11 cellular contexts compared by ENCODE assay signal in the genomic region with DNA sequence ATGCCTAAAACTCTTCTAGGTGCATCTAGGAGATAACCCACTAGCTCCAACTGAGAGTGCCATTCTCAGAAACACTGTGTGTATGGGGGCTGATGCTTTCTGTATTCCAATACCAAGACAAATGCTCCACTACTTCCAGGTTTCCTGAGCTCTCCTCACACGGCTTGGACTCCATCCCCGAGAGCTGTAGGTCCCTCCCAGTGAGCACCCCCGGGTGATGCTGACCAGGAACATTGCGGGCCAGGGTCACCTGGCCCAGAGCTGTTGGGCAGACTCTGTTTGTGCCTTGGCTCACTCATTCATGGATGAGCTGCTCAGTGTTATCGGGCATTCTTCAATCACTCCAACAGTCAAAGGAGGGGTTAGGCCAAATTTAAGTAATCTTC. TPM values are rescaled to one million over a fixed set of nuclear protein-coding genes. Genes with fewer than 3 reads are reported as not detected.
DNase-seq lines count a peak whose midpoint lies in the region; ATAC-seq, FAIRE-seq and TF ChIP-seq lines count a peak whose summit lies in the region.
"Had no signal": no experiment of that assay in that cellular context is flagged by ENCODE, and none has a peak within 500 bp of the region (broad histone marks: within the 10 kb centered on the region; RNA-seq: fewer than 3 reads in every experiment).

No MANE protein-coding gene starts in this region.

- no peaks in the 10 kb centered on the region for H3K27me3 ChIP-seq in left ventricle myocardium inferior (ENCODE audit: low read depth)
- H3K27me3 ChIP-seq in endothelial cell of umbilical vein (ENCODE audit: control insufficient read depth in 2 of 2, insufficient read depth in 2 of 2, low read length in 2 of 2), result no peaks in the 10 kb centered on the region
- H3K27me3 ChIP-seq: cardiac muscle cell had no signal

- FAIRE-seq in endothelial cell of umbilical vein (lab: Jason Lieb, UNC), result no peak

- no peaks in the 10 kb centered on the region for H4K20me1 ChIP-seq in endothelial cell of umbilical vein (replicated peaks; ENCODE audit: control insufficient read depth, extremely low read depth, insufficient read depth, low read length)

- no peak for ATAC-seq in Right ventricle myocardium superior (ENCODE audit: poor library complexity)
- ATAC-seq in omental fat pad (ENCODE audit: low FRiP score), result peak; percentile 31

- peaks cover 8% of the 10 kb centered on the region for H3K79me2 ChIP-seq in endothelial cell of umbilical vein (ENCODE audit: control insufficient read depth, insufficient read depth, low read length)

- H3K9ac ChIP-seq in endothelial cell of umbilical vein (replicated peaks; ENCODE audit: extremely low read depth, insufficient read depth, low read length), result no peak overlapping the region

- dilution Hi-C loops in endothelial cell of umbilical vein (cut with MboI; ENCODE audit: extremely low pct_ligation_motif_present, low sequenced_read_pairs), result no loop called here

- no peak for TF ChIP-seq POLR2A in endothelial cell of umbilical vein (IDR thresholded peaks at IDR 0.05; ENCODE audit: low read depth, low read length)

- H3K9me3 ChIP-seq in left ventricle myocardium inferior (replicated peaks), result no peaks in the 10 kb centered on the region
- no peaks in the 10 kb centered on the region for H3K9me3 ChIP-seq in endothelial cell of umbilical vein (replicated peaks; ENCODE audit: control insufficient read depth, insufficient read depth, low read length)

- TF ChIP-seq CTCF in left ventricle myocardium inferior (IDR thresholded peaks at IDR 0.05; ENCODE audit: borderline replicate concordance) (no peak), endothelial cell of umbilical vein (IDR thresholded peaks at IDR 0.05; ENCODE audit: extremely low read depth in 1 of 2, insufficient read depth in 1 of 2, low read depth in 1 of 2, low read length in 2 of 2) (no peak), omental fat pad (IDR thresholded peaks at IDR 0.05) (no peak)

- intact Hi-C loops in left ventricle myocardium inferior (cut with micrococcal nuclease), result no loop called here
- intact Hi-C loops in Right ventricle myocardium superior (cut with DNase I), result no loop called here
- intact Hi-C loops in endothelial cell of umbilical vein (cut with micrococcal nuclease), result no loop called here

- H3K27ac ChIP-seq in left ventricle myocardium inferior (replicated peaks) (peak overlapping the region; percentile 100), endothelial cell of umbilical vein (ENCODE audit: insufficient read depth, low read depth, low read length) (peak overlapping the region; percentile 37)
- H3K27ac ChIP-seq: cardiac muscle cell had no signal

- POLR2A ChIA-PET in endothelial cell of umbilical vein (lab: Charles Lee), result interaction anchor here (1.1 kb wide), 1 partner anchor 13 kb away, joined by 4 read pairs; no protein-coding TSS in a partner anchor

- no TSS peak for BruUV-seq in endothelial cell of umbilical vein (replicated peaks; lab: Mats Ljungman, UMichigan)

- CTCF ChIA-PET in endothelial cell of umbilical vein (lab: Charles Lee), result interaction anchor here (1.2 to 3.1 kb wide), 11 partner anchors 12 to 90 kb away, joined by 3 to 15 read pairs (median 4); no protein-coding TSS in a partner anchor

- no peaks in the 10 kb centered on the region for H3K9me1 ChIP-seq in endothelial cell of umbilical vein (replicated peaks; ENCODE audit: control insufficient read depth, extremely low read depth, insufficient read depth, low read length)

- no peak overlapping the region for H3K4me3 ChIP-seq in left ventricle myocardium inferior
- no peak overlapping the region for H3K4me3 ChIP-seq in endothelial cell of umbilical vein (replicated peaks in 1 of 3; ENCODE audit: insufficient read depth in 1 of 3, low read depth in 1 of 3, low read length in 3 of 3)
- H3K4me3 ChIP-seq: cardiac muscle cell had no signal

- H3K36me3 ChIP-seq in left ventricle myocardium inferior, result no peaks in the 10 kb centered on the region
- H3K36me3 ChIP-seq in endothelial cell of umbilical vein (ENCODE audit: control insufficient read depth in 2 of 2, extremely low read depth in 1 of 2, insufficient read depth in 2 of 2, low read length in 2 of 2), result no peaks in the 10 kb centered on the region
- H3K36me3 ChIP-seq: cardiac muscle cell had no signal

- H2AFZ ChIP-seq in endothelial cell of umbilical vein (ENCODE audit: low read depth, low read length), result no peak overlapping the region

- peaks cover 100% of the 10 kb centered on the region for H3K4me1 ChIP-seq in left ventricle myocardium inferior
- peaks cover 46% of the 10 kb centered on the region for H3K4me1 ChIP-seq in endothelial cell of umbilical vein (ENCODE audit: control insufficient read depth, extremely low read depth, insufficient read depth, low read length)

- no peak for DNase-seq in left ventricle myocardium inferior
- DNase-seq in Right ventricle myocardium superior, result no peak
- no peak for DNase-seq in endothelial cell of umbilical vein (ENCODE audit: low read depth, low spot score)
- DNase-seq in omental fat pad (ENCODE audit: low spot score), result no peak
- DNase-seq in NCI-H1930 (lab: John Stamatoyannopoulos, UW), result no peak
- no peak for DNase-seq in HuH-7 (ENCODE audit: low spot score)
- no peak for DNase-seq in amygdala (lab: John Stamatoyannopoulos, UW)
- no peak for DNase-seq in NCI-H69 (lab: John Stamatoyannopoulos, UW)
- DNase-seq: NCI-H1436 treated with DMSO at 0.1 percent for 48 hours; stimulated activated naive CD4-positive, alpha-beta T cell treated with Interleukin-2 at 50 U/mL for 16 hours had no signal

- H3K4me2 ChIP-seq in endothelial cell of umbilical vein (ENCODE audit: insufficient read depth, low read length), result peak overlapping the region; percentile 41

TF ChIP-seq in endothelial cell of umbilical vein, 7 proteins besides CTCF, POLR2A, EP300 and RAD21:
- TF ChIP-seq EZH2 (IDR thresholded peaks at IDR 0.05; ENCODE audit: borderline replicate concordance, low read depth, low read length, severe bottlenecking) (no peak), JUN (IDR thresholded peaks at IDR 0.05; ENCODE audit: borderline replicate concordance, insufficient read depth, insufficient read length, low read depth) (no peak), MAX (IDR thresholded peaks at IDR 0.05; ENCODE audit: insufficient read depth, insufficient read length) (no peak), GATA2 (IDR thresholded peaks at IDR 0.05; ENCODE audit: insufficient read depth, insufficient read length, low read depth, low read length) (no peak), MYC (IDR thresholded peaks at IDR 0.05; ENCODE audit: low read depth, low read length) (no peak), FOS (IDR thresholded peaks at IDR 0.05; ENCODE audit: borderline replicate concordance, insufficient read depth, low read length) (no peak), POLR2AphosphoS5 (IDR thresholded peaks at IDR 0.05; ENCODE audit: insufficient read depth, low read depth, low read length) (no peak)

RNA-seq across cellular contexts. Expression of gene CUEDC1, which starts 7.0 kb away (rescaled TPM):
- total RNA-seq in left ventricle myocardium inferior, result 43.2 TPM
- total RNA-seq in Right ventricle myocardium superior, result 44.6 TPM
- 27.7 and 28.5 TPM in 2 replicates for total RNA-seq in endothelial cell of umbilical vein
- 15.8 and 16.5 TPM in 2 replicates for polyA plus RNA-seq in endothelial cell of umbilical vein
- 17.2 and 18.8 TPM in 2 replicates for polyA plus RNA-seq in endothelial cell of umbilical vein (2011; cell fraction: cytosol; rRNA removed)
- polyA plus RNA-seq in endothelial cell of umbilical vein (2011; cell fraction: nucleus; rRNA removed), result 47.0 and 57.2 TPM in 2 replicates
- polyA plus RNA-seq in endothelial cell of umbilical vein (2012), result 17.5 and 21.4 TPM in 2 replicates
- polyA minus RNA-seq in endothelial cell of umbilical vein, result 13.2 and 16.3 TPM in 2 replicates
- polyA minus RNA-seq in endothelial cell of umbilical vein (2011; cell fraction: cytosol; rRNA and poly(A)+ RNA removed), result 1.1 TPM
- polyA minus RNA-seq in endothelial cell of umbilical vein (2011; cell fraction: nucleus; rRNA and poly(A)+ RNA removed), result 11.7 and 18.9 TPM in 2 replicates
- total RNA-seq in omental fat pad, result 10 to 100 TPM; 17.1 to 25.7 (median 22.1) TPM

RNA-seq across cellular contexts. Expression of gene VEZF1, which starts 39.9 kb away (rescaled TPM):
- 77.2 TPM for total RNA-seq in left ventricle myocardium inferior
- 73.7 TPM for total RNA-seq in Right ventricle myocardium superior
- total RNA-seq in endothelial cell of umbilical vein, result 58.2 and 59.0 TPM in 2 replicates
- polyA plus RNA-seq in endothelial cell of umbilical vein, result 26.9 and 27.8 TPM in 2 replicates
- 27.0 and 28.4 TPM in 2 replicates for polyA plus RNA-seq in endothelial cell of umbilical vein (2011; cell fraction: cytosol; rRNA removed)
- 31.4 and 38.2 TPM in 2 replicates for polyA plus RNA-seq in endothelial cell of umbilical vein (2011; cell fraction: nucleus; rRNA removed)
- polyA plus RNA-seq in endothelial cell of umbilical vein (2012), result 37.4 and 43.1 TPM in 2 replicates
- 57.0 and 59.8 TPM in 2 replicates for polyA minus RNA-seq in endothelial cell of umbilical vein
- 31.0 TPM for polyA minus RNA-seq in endothelial cell of umbilical vein (2011; cell fraction: cytosol; rRNA and poly(A)+ RNA removed)
- polyA minus RNA-seq in endothelial cell of umbilical vein (2011; cell fraction: nucleus; rRNA and poly(A)+ RNA removed), result 30.9 and 35.3 TPM in 2 replicates
- total RNA-seq in omental fat pad, result 10 to 100 TPM; 45.1 to 50.6 (median 47.6) TPM

RNA-seq across cellular contexts. Expression of gene SRSF1, which starts 58.9 kb away (rescaled TPM):
- 92.4 TPM for total RNA-seq in left ventricle myocardium inferior
- total RNA-seq in Right ventricle myocardium superior, result 90.9 TPM
- 309 and 316 TPM in 2 replicates for total RNA-seq in endothelial cell of umbilical vein
- polyA plus RNA-seq in endothelial cell of umbilical vein, result 133 and 147 TPM in 2 replicates
- polyA plus RNA-seq in endothelial cell of umbilical vein (2011; cell fraction: cytosol; rRNA removed), result 128 and 129 TPM in 2 replicates
- 353 and 457 TPM in 2 replicates for polyA plus RNA-seq in endothelial cell of umbilical vein (2011; cell fraction: nucleus; rRNA removed)
- polyA plus RNA-seq in endothelial cell of umbilical vein (2012), result 229 and 250 TPM in 2 replicates
- 482 and 618 TPM in 2 replicates for polyA minus RNA-seq in endothelial cell of umbilical vein
- 249 TPM for polyA minus RNA-seq in endothelial cell of umbilical vein (2011; cell fraction: cytosol; rRNA and poly(A)+ RNA removed)
- polyA minus RNA-seq in endothelial cell of umbilical vein (2011; cell fraction: nucleus; rRNA and poly(A)+ RNA removed), result 376 and 579 TPM in 2 replicates
- 100 to 1,000 TPM; 181 to 274 (median 182) TPM for total RNA-seq in omental fat pad
